Comparison of ENCODE assay signal across 8 cellular contexts in genomic region chr19:12723383-12723642, GRCh38. TPM values are rescaled to one million over a fixed set of nuclear protein-coding genes. Genes with fewer than 3 reads are reported as not detected.
A peak's percentile ranks its signal among the peaks of the same experiment; 100 is the strongest.
DNase-seq lines count a peak whose midpoint lies in the region; ATAC-seq, FAIRE-seq and TF ChIP-seq lines count a peak whose summit lies in the region.

No MANE protein-coding gene starts in this region.

- peak overlapping the region; percentile 93 for H3K27ac ChIP-seq in keratinocyte (ENCODE audit: control insufficient read depth, insufficient read depth, low read length)
- H3K27ac ChIP-seq in tibial artery, result peak overlapping the region; percentile 89 to 96

- peaks cover 37% of the 10 kb centered on the region for H3K4me1 Mint-ChIP-seq in activated naive CD4-positive, alpha-beta T cell treated with anti-CD3 and anti-CD28 coated beads, Interleukin-2, amount 50 U/mL, for 24 hours

- no peak for ATAC-seq in HG02763 (IDR thresholded peaks at IDR 0.05; ENCODE audit: unreplicated experiment)

- no peaks in the 10 kb centered on the region for H3K27me3 Mint-ChIP-seq in activated naive CD4-positive, alpha-beta T cell treated with anti-CD3 and anti-CD28 coated beads, Interleukin-2, amount 50 U/mL, for 24 hours

- CTCF ChIA-PET in GM10248 (lab: Yijun Ruan, JAX), result interaction anchor here (0.7 to 3.5 kb wide), 11 partner anchors 10 to 125 kb away, joined by 3 to 19 read pairs (median 6); partner anchors contain the start of gene TRIR

- H3K4me1 ChIP-seq in keratinocyte (ENCODE audit: control insufficient read depth, extremely low read depth, insufficient read depth, low read length) (peaks cover 24% of the 10 kb centered on the region), tibial artery (peaks cover 0 to 47% (median 33%) of the 10 kb centered on the region in 4 donors)

- peaks cover 7 to 14% of the 10 kb centered on the region in 2 experiments for H3K36me3 ChIP-seq in keratinocyte (ENCODE audit: control insufficient read depth in 2 of 2, extremely low read depth in 1 of 2, insufficient read depth in 2 of 2, low read length in 2 of 2)
- H3K36me3 ChIP-seq in tibial artery, result peaks cover 0 to 28% (median 13%) of the 10 kb centered on the region in 3 donors

- POLR2A ChIA-PET in GM10248 (lab: Yijun Ruan, JAX), result interaction anchor here (0.5 to 2.0 kb wide), 4 partner anchors 10 to 111 kb away, joined by 4 to 17 read pairs (median 6); partner anchors contain the start of gene DHPS

- intact Hi-C loops in tibial artery (cut with DNase I; ENCODE audit: low total_unique reads), result loop anchor here (5.0 kb wide), 1 partner anchor 796 kb away; the partner anchor contains the start of gene ZNF700

- peaks cover 51% of the 10 kb centered on the region for H3K79me2 ChIP-seq in keratinocyte (ENCODE audit: control insufficient read depth, insufficient read depth, low read length)

- H3K4me2 ChIP-seq in keratinocyte (ENCODE audit: control insufficient read depth, extremely low read depth, insufficient read depth, low read depth, low read length), result peak overlapping the region; percentile 84

- H2AFZ ChIP-seq in keratinocyte (ENCODE audit: control insufficient read depth, low read length), result peak overlapping the region; percentile 17

- DNase-seq in stimulated activated CD4-positive, alpha-beta T cell treated with anti-CD3 and anti-CD28 coated beads, Interleukin-4, amount 100 ng/mL, for 24 hours, result peak; percentile 12
- DNase-seq in stimulated activated CD4-positive, alpha-beta T cell treated with anti-CD3 and anti-CD28 coated beads, Interleukin-2, amount 100 ng/mL, for 48 hours, result no peak
- DNase-seq in keratinocyte (ENCODE audit: low read depth, low spot score) (no peak), tibial artery (no peak), HuH-7 (ENCODE audit: low spot score) (no peak), GM10248 (ENCODE audit: extremely low spot score) (no peak)

- peaks cover 6% of the 10 kb centered on the region for H4K20me1 ChIP-seq in keratinocyte (ENCODE audit: control insufficient read depth, extremely low read depth, insufficient read depth, low read length)

- no peaks in the 10 kb centered on the region for H3K9me1 ChIP-seq in keratinocyte (ENCODE audit: control insufficient read depth, extremely low read depth, insufficient read depth, low read length)

- H3K4me3 Mint-ChIP-seq in activated naive CD4-positive, alpha-beta T cell treated with anti-CD3 and anti-CD28 coated beads, Interleukin-2, amount 50 U/mL, for 24 hours, result peak overlapping the region; percentile 98

- dilution Hi-C loops in keratinocyte (cut with MboI; ENCODE audit: extremely low pct_ligation_motif_present, low sequenced_read_pairs), result no loop called here

- H3K36me3 Mint-ChIP-seq in activated naive CD4-positive, alpha-beta T cell treated with anti-CD3 and anti-CD28 coated beads, Interleukin-2, amount 50 U/mL, for 24 hours, result peaks cover 11% of the 10 kb centered on the region

- H3K27me3 ChIP-seq in keratinocyte (ENCODE audit: control insufficient read depth, extremely low read depth, insufficient read depth, low read length), result no peaks in the 10 kb centered on the region
- H3K27me3 ChIP-seq in tibial artery, result no peaks in the 10 kb centered on the region

- H3K4me3 ChIP-seq in keratinocyte (ENCODE audit: control insufficient read depth in 2 of 3, extremely low read depth in 1 of 3, insufficient read depth in 2 of 3, low read depth in 1 of 3, low read length in 3 of 3), result peak overlapping the region; percentile 77 to 92 (median 90)
- H3K4me3 ChIP-seq in tibial artery, result peak overlapping the region; percentile 90 to 91

- no peak for FAIRE-seq in keratinocyte (lab: Jason Lieb, UNC)

- TF ChIP-seq CTCF in keratinocyte (optimal IDR thresholded peaks at IDR 0.05 in 1 of 3, IDR thresholded peaks at IDR 0.05 in 1 of 3, conservative IDR thresholded peaks at IDR 0.05 in 1 of 3; ENCODE audit: extremely low read depth in 1 of 3, insufficient read depth in 2 of 3, low read length in 3 of 3), result no peak
- TF ChIP-seq CTCF in tibial artery (IDR thresholded peaks at IDR 0.05), result no peak
- TF ChIP-seq CTCF in GM10248 (IDR thresholded peaks at IDR 0.05; ENCODE audit: control extremely low read depth, extremely low read depth, low read depth, missing control alignments), result no peak

- H3K27ac Mint-ChIP-seq in activated naive CD4-positive, alpha-beta T cell treated with anti-CD3 and anti-CD28 coated beads, Interleukin-2, amount 50 U/mL, for 24 hours, result peak overlapping the region; percentile 95

- no peaks in the 10 kb centered on the region for H3K9me3 Mint-ChIP-seq in activated naive CD4-positive, alpha-beta T cell treated with anti-CD3 and anti-CD28 coated beads, Interleukin-2, amount 50 U/mL, for 24 hours

- no peaks in the 10 kb centered on the region for H3K9me3 ChIP-seq in keratinocyte (ENCODE audit: control insufficient read depth, low read depth, low read length)
- no peaks in the 10 kb centered on the region for H3K9me3 ChIP-seq in tibial artery

- peak overlapping the region; percentile 90 for H3K9ac ChIP-seq in keratinocyte (ENCODE audit: control insufficient read depth, extremely low read depth, insufficient read depth, low read length)

RNA-seq across cellular contexts. Expression of gene TNPO2, which starts 0.4 kb away (rescaled TPM):
- 75.3 to 115 TPM (median 105 TPM) in 3 replicates for polyA plus RNA-seq in keratinocyte
- polyA plus RNA-seq in keratinocyte (2011; ENCODE audit: low read depth), result 61.0 TPM
- polyA plus RNA-seq in keratinocyte (2011; cell fraction: cytosol; rRNA removed), result 53.4 and 68.4 TPM in 2 replicates
- polyA plus RNA-seq in keratinocyte (2011; cell fraction: nucleus; rRNA removed), result 201 and 227 TPM in 2 replicates
- 34.5 and 56.6 TPM in 2 replicates for polyA plus RNA-seq in keratinocyte (2012; ENCODE audit: low replicate concordance)
- 169 to 257 TPM (median 237 TPM) in 3 replicates for polyA minus RNA-seq in keratinocyte
- 162 TPM for polyA minus RNA-seq in keratinocyte (2011; cell fraction: cytosol; rRNA and poly(A)+ RNA removed)
- polyA minus RNA-seq in keratinocyte (2011; cell fraction: nucleus; rRNA and poly(A)+ RNA removed), result 171 and 198 TPM in 2 replicates

RNA-seq across cellular contexts. Expression of gene TRIR, which starts 11.2 kb away (rescaled TPM):
- polyA plus RNA-seq in keratinocyte, result 148 to 170 TPM (median 153 TPM) in 3 replicates
- 42.6 TPM for polyA plus RNA-seq in keratinocyte (2011; ENCODE audit: low read depth)
- polyA plus RNA-seq in keratinocyte (2011; cell fraction: cytosol; rRNA removed), result 100 and 139 TPM in 2 replicates
- 86.6 and 88.7 TPM in 2 replicates for polyA plus RNA-seq in keratinocyte (2011; cell fraction: nucleus; rRNA removed)
- 155 and 170 TPM in 2 replicates for polyA plus RNA-seq in keratinocyte (2012; ENCODE audit: low replicate concordance)
- 30.0 to 43.2 TPM (median 40.1 TPM) in 3 replicates for polyA minus RNA-seq in keratinocyte
- polyA minus RNA-seq in keratinocyte (2011; cell fraction: cytosol; rRNA and poly(A)+ RNA removed), result 79.6 TPM
- polyA minus RNA-seq in keratinocyte (2011; cell fraction: nucleus; rRNA and poly(A)+ RNA removed), result 13.7 and 19.7 TPM in 2 replicates

RNA-seq across cellular contexts. Expression of gene GET3, which starts 14.0 kb away (rescaled TPM):
- polyA plus RNA-seq in keratinocyte, result 104 to 173 TPM (median 138 TPM) in 3 replicates
- polyA plus RNA-seq in keratinocyte (2011; ENCODE audit: low read depth), result 97.0 TPM
- polyA plus RNA-seq in keratinocyte (2011; cell fraction: cytosol; rRNA removed), result 126 and 161 TPM in 2 replicates
- 82.8 and 101 TPM in 2 replicates for polyA plus RNA-seq in keratinocyte (2011; cell fraction: nucleus; rRNA removed)
- 95.9 and 115 TPM in 2 replicates for polyA plus RNA-seq in keratinocyte (2012; ENCODE audit: low replicate concordance)
- polyA minus RNA-seq in keratinocyte, result 94.1 to 128 TPM (median 111 TPM) in 3 replicates
- polyA minus RNA-seq in keratinocyte (2011; cell fraction: cytosol; rRNA and poly(A)+ RNA removed), result 91.3 TPM
- polyA minus RNA-seq in keratinocyte (2011; cell fraction: nucleus; rRNA and poly(A)+ RNA removed), result 26.4 and 27.1 TPM in 2 replicates

RNA-seq across cellular contexts. Expression of gene FBXW9, which starts 26.9 kb away (rescaled TPM):
- 5.6 to 11.2 TPM (median 8.1 TPM) in 3 replicates for polyA plus RNA-seq in keratinocyte
- 3.7 TPM for polyA plus RNA-seq in keratinocyte (2011; ENCODE audit: low read depth)
- 4.9 and 10.5 TPM in 2 replicates for polyA plus RNA-seq in keratinocyte (2011; cell fraction: cytosol; rRNA removed)
- polyA plus RNA-seq in keratinocyte (2011; cell fraction: nucleus; rRNA removed), result 16.7 and 22.8 TPM in 2 replicates
- 6.5 and 10.3 TPM in 2 replicates for polyA plus RNA-seq in keratinocyte (2012; ENCODE audit: low replicate concordance)
- 5.6 to 8.8 TPM (median 7.5 TPM) in 3 replicates for polyA minus RNA-seq in keratinocyte
- 9.8 TPM for polyA minus RNA-seq in keratinocyte (2011; cell fraction: cytosol; rRNA and poly(A)+ RNA removed)
- 6.6 and 8.0 TPM in 2 replicates for polyA minus RNA-seq in keratinocyte (2011; cell fraction: nucleus; rRNA and poly(A)+ RNA removed)

RNA-seq across cellular contexts. Expression of gene BEST2, which starts 28.3 kb away (rescaled TPM):
- 0.03 TPM in 1 of 3 replicates, not detected in the others for polyA plus RNA-seq in keratinocyte
- 0.19 TPM for polyA plus RNA-seq in keratinocyte (2011; ENCODE audit: low read depth)
- polyA plus RNA-seq in keratinocyte (2011; cell fraction: cytosol; rRNA removed), result not detected in 2 replicates
- polyA plus RNA-seq in keratinocyte (2011; cell fraction: nucleus; rRNA removed), result 0.20 TPM in 1 of 2 replicates, not detected in the other
- polyA plus RNA-seq in keratinocyte (2012; ENCODE audit: low replicate concordance), result 0.32 TPM in 1 of 2 replicates, not detected in the other
- not detected in 3 replicates for polyA minus RNA-seq in keratinocyte
- not detected for polyA minus RNA-seq in keratinocyte (2011; cell fraction: cytosol; rRNA and poly(A)+ RNA removed)
- not detected in 2 replicates for polyA minus RNA-seq in keratinocyte (2011; cell fraction: nucleus; rRNA and poly(A)+ RNA removed)
